Comparison of ENCODE assay signal across 1 cellular context in the genomic region with DNA sequence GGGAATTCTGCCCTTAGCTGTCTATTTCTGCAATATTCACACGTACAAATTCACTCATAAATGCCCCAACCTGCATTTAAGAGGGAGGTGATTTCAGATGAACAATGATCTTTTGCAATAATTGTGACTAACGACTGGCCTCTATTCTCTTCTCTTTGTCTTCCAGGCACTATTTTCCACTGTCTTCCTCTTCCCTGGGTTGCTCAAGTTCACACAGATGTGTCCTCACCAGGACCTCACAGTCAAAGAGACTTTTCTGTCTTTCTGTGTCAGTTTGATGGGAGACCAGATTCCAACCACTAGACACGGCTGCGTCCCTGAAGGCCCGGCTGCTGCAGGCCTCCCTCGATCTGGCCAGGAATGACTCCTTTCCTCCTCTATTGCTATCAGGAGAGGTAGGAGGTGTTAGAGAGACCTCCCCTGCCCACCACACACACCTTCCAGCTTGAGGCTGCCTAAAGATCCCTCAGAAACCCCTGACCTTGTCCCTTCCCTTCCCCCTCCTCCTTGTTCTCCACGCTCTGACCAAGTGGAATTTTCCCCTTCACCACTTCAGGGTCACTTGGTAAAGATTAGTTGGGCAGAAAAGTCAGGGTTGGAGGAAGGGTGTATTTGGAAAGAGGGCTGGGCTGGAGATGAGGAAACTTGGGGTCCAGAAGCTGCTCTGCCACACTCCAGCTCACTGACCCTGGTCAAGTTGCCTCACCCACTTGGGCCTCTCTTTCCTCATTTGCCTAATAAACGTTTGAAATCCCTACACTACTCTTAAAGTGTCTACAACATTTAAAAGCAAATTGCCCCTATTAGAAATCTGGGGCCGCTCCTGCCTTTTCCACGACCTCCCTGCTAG.
TF ChIP-seq lines count a peak whose summit lies in the region.

No MANE protein-coding gene starts in this region.

TF ChIP-seq in GM23338, 12 proteins besides CTCF, POLR2A, EP300 and RAD21 (continued from another document):
- TF ChIP-seq CREB1 (CRISPR knock-in tag; IDR thresholded peaks at IDR 0.05; ENCODE audit: low read depth): no peak
- no peak for TF ChIP-seq EZH2 (IDR thresholded peaks at IDR 0.05; ENCODE audit: low read depth, unreplicated experiment)
- TF ChIP-seq EZH2phosphoT487 (IDR thresholded peaks at IDR 0.05; ENCODE audit: unreplicated experiment): no peak
- no peak for TF ChIP-seq REST (IDR thresholded peaks at IDR 0.05; ENCODE audit: unreplicated experiment)
- TF ChIP-seq, protein P1, sequence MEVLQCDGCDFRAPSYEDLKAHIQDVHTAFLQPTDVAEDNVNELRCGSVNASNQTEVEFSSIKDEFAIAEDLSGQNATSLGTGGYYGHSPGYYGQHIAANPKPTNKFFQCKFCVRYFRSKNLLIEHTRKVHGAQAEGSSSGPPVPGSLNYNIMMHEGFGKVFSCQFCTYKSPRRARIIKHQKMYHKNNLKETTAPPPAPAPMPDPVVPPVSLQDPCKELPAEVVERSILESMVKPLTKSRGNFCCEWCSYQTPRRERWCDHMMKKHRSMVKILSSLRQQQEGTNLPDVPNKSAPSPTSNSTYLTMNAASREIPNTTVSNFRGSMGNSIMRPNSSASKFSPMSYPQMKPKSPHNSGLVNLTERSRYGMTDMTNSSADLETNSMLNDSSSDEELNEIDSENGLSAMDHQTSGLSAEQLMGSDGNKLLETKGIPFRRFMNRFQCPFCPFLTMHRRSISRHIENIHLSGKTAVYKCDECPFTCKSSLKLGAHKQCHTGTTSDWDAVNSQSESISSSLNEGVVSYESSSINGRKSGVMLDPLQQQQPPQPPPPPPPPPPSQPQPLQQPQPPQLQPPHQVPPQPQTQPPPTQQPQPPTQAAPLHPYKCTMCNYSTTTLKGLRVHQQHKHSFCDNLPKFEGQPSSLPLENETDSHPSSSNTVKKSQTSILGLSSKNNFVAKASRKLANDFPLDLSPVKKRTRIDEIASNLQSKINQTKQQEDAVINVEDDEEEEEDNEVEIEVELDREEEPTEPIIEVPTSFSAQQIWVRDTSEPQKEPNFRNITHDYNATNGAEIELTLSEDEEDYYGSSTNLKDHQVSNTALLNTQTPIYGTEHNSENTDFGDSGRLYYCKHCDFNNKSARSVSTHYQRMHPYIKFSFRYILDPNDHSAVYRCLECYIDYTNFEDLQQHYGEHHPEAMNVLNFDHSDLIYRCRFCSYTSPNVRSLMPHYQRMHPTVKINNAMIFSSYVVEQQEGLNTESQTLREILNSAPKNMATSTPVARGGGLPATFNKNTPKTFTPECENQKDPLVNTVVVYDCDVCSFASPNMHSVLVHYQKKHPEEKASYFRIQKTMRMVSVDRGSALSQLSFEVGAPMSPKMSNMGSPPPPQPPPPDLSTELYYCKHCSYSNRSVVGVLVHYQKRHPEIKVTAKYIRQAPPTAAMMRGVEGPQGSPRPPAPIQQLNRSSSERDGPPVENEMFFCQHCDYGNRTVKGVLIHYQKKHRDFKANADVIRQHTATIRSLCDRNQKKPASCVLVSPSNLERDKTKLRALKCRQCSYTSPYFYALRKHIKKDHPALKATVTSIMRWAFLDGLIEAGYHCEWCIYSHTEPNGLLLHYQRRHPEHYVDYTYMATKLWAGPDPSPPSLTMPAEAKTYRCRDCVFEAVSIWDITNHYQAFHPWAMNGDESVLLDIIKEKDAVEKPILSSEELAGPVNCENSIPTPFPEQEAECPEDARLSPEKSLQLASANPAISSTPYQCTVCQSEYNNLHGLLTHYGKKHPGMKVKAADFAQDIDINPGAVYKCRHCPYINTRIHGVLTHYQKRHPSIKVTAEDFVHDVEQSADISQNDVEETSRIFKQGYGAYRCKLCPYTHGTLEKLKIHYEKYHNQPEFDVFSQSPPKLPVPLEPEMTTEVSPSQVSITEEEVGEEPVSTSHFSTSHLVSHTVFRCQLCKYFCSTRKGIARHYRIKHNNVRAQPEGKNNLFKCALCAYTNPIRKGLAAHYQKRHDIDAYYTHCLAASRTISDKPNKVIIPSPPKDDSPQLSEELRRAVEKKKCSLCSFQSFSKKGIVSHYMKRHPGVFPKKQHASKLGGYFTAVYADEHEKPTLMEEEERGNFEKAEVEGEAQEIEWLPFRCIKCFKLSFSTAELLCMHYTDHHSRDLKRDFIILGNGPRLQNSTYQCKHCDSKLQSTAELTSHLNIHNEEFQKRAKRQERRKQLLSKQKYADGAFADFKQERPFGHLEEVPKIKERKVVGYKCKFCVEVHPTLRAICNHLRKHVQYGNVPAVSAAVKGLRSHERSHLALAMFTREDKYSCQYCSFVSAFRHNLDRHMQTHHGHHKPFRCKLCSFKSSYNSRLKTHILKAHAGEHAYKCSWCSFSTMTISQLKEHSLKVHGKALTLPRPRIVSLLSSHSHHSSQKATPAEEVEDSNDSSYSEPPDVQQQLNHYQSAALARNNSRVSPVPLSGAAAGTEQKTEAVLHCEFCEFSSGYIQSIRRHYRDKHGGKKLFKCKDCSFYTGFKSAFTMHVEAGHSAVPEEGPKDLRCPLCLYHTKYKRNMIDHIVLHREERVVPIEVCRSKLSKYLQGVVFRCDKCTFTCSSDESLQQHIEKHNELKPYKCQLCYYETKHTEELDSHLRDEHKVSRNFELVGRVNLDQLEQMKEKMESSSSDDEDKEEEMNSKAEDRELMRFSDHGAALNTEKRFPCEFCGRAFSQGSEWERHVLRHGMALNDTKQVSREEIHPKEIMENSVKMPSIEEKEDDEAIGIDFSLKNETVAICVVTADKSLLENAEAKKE (CRISPR knock-in tag; IDR thresholded peaks at IDR 0.05): no peak
- TF ChIP-seq, protein P2, sequence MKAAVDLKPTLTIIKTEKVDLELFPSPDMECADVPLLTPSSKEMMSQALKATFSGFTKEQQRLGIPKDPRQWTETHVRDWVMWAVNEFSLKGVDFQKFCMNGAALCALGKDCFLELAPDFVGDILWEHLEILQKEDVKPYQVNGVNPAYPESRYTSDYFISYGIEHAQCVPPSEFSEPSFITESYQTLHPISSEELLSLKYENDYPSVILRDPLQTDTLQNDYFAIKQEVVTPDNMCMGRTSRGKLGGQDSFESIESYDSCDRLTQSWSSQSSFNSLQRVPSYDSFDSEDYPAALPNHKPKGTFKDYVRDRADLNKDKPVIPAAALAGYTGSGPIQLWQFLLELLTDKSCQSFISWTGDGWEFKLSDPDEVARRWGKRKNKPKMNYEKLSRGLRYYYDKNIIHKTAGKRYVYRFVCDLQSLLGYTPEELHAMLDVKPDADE (IDR thresholded peaks at IDR 0.05): no peak
- no peak for TF ChIP-seq ZNF114 (CRISPR knock-in tag; IDR thresholded peaks at IDR 0.05)
- no peak for TF ChIP-seq ZNF331 (CRISPR knock-in tag; IDR thresholded peaks at IDR 0.05; ENCODE audit: low read depth)
TF ChIP-seq in GM23338: peak in this region for 0.
